ENCODE assay signal across 32 cellular contexts in the genomic region with DNA sequence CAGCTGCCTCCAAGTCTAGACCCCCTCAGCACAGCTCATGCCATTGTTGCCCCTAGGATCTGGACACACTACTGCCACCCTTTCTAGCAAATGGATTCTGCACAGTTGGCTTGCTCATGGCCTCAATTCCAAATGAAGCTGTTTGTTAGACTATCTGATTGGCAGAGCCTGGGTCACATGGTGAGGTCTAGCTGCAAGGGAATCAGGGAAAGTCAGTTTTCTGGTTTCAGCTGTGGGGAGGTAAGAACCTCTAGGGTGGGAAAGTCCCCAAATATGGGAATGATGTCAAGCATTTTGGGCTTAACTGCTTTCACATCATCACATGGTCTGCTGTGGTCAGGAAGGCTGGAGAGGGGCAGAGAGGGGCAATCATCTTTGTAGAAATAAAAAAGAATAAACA.
"Had no signal": no experiment of that assay in that cellular context is flagged by ENCODE, and none has a peak within 500 bp of the region (broad histone marks: within the 10 kb centered on the region; RNA-seq: fewer than 3 reads in every experiment).

No MANE protein-coding gene starts in this region.

- H3K4me1 ChIP-seq: adrenal gland, body of pancreas, esophagus muscularis mucosa, gastrocnemius medialis had no signal

- ATAC-seq: activated CD4-positive, CD25-positive, alpha-beta regulatory T cell treated with anti-CD3 and anti-CD28 coated beads, Interleukin-2, amount 50 U/mL, for 24 hours; activated naive CD8-positive, alpha-beta T cell treated with anti-CD3 and anti-CD28 coated beads, Interleukin-2, amount 50 U/mL, for 24 hours; activated T-cell treated with anti-CD3 and anti-CD28 coated beads, Interleukin-2, amount 50 U/mL, for 72 hours; body of pancreas; effector memory CD8-positive, alpha-beta T cell; foreskin keratinocyte; gastrocnemius medialis; heart left ventricle had no signal

- H3K4me3 ChIP-seq: adrenal gland, body of pancreas, esophagus muscularis mucosa, gastrocnemius medialis, heart left ventricle had no signal

- H3K27ac Mint-ChIP-seq: activated B cell treated with CpG ODN at 0.5 μM for 24 hours; activated naive CD8-positive, alpha-beta T cell treated with anti-CD3 and anti-CD28 coated beads for 36 hours; activated naive CD8-positive, alpha-beta T cell treated with anti-CD3 and anti-CD28 coated beads, Interleukin-2, amount 50 U/mL, for 24 hours; activated T-cell treated with anti-CD3 and anti-CD28 coated beads, Interleukin-2, amount 50 U/mL, for 24 hours; activated T-cell treated with anti-CD3 and anti-CD28 coated beads, Interleukin-2, amount 50 U/mL, for 72 hours; effector memory CD8-positive, alpha-beta T cell had no signal

- H3K27me3 ChIP-seq: adrenal gland, body of pancreas, foreskin keratinocyte, gastrocnemius medialis, heart left ventricle had no signal

- H3K27ac ChIP-seq: adrenal gland, body of pancreas, esophagus muscularis mucosa, foreskin keratinocyte, gastrocnemius medialis, heart left ventricle, VCaP had no signal

- H3K36me3 ChIP-seq: adrenal gland, esophagus muscularis mucosa, gastrocnemius medialis, heart left ventricle had no signal

- H3K4me3 Mint-ChIP-seq: activated B cell treated with CpG ODN at 0.5 μM for 24 hours; activated naive CD8-positive, alpha-beta T cell treated with anti-CD3 and anti-CD28 coated beads for 36 hours; activated naive CD8-positive, alpha-beta T cell treated with anti-CD3 and anti-CD28 coated beads, Interleukin-2, amount 50 U/mL, for 24 hours; activated T-cell treated with anti-CD3 and anti-CD28 coated beads, Interleukin-2, amount 50 U/mL, for 24 hours; activated T-cell treated with anti-CD3 and anti-CD28 coated beads, Interleukin-2, amount 50 U/mL, for 72 hours; effector memory CD8-positive, alpha-beta T cell had no signal

- H3K9me3 ChIP-seq: adrenal gland, body of pancreas, gastrocnemius medialis had no signal

- DNase-seq: activated B cell treated with CpG ODN at 0.5 μM for 24 hours; activated CD4-positive, alpha-beta T cell treated with anti-CD3 and anti-CD28 coated beads for 48 hours; activated CD4-positive, alpha-beta T cell treated with anti-CD3 and anti-CD28 coated beads, Interleukin-2, amount 50 U/mL, for 1 hour; activated CD4-positive, alpha-beta T cell treated with anti-CD3 and anti-CD28 coated beads, Interleukin-2, amount 50 U/mL, for 48 hours; activated CD8-positive, alpha-beta memory T cell treated with anti-CD3 and anti-CD28 coated beads, Interleukin-2, amount 50 U/mL, for 48 hours; activated effector memory CD4-positive, alpha-beta T cell treated with Interleukin-2 at 50 U/mL for 16 hours; activated gamma-delta T cell treated with Interleukin-2 at 50 U/mL for 16 hours; activated naive CD4-positive, alpha-beta T cell treated with Interleukin-2 at 50 U/mL for 16 hours; activated naive CD8-positive, alpha-beta T cell treated with anti-CD3 and anti-CD28 coated beads for 36 hours; activated naive CD8-positive, alpha-beta T cell treated with anti-CD3 and anti-CD28 coated beads, Interleukin-2, amount 50 U/mL, for 24 hours; activated T-cell treated with anti-CD3 and anti-CD28 coated beads for 4 hours; activated T-cell treated with anti-CD3 and anti-CD28 coated beads, Interleukin-2, amount 50 U/mL, for 24 hours; activated T-cell treated with anti-CD3 and anti-CD28 coated beads, Interleukin-2, amount 50 U/mL, for 72 hours; adrenal gland; amygdala; aorta; body of pancreas; caudate nucleus; cortex of kidney; dermis blood vessel endothelial cell; effector CD4-positive, alpha-beta T cell; effector memory CD8-positive, alpha-beta T cell; erythroblast; foreskin keratinocyte; gastrocnemius medialis; glutamatergic neuron; heart left ventricle; hypothalamus; T-helper 2 cell had no signal

- H3K27me3 Mint-ChIP-seq: activated naive CD8-positive, alpha-beta T cell treated with anti-CD3 and anti-CD28 coated beads, Interleukin-2, amount 50 U/mL, for 24 hours had no signal
